ENCODE assay signal across 8 cellular contexts in genomic region chr6:166989427-166990034, GRCh38. TPM values are rescaled to one million over a fixed set of nuclear protein-coding genes. Genes with fewer than 3 reads are reported as not detected.
DNase-seq lines count a peak whose midpoint lies in the region; ATAC-seq, FAIRE-seq and TF ChIP-seq lines count a peak whose summit lies in the region.

No MANE protein-coding gene starts in this region.

- no peaks in the 10 kb centered on the region for H3K9me3 Mint-ChIP-seq in stimulated activated naive CD8-positive, alpha-beta T cell treated with anti-CD3 and anti-CD28 coated beads, Interleukin-15, amount 100 ng/mL, for 72 hours

- no peaks in the 10 kb centered on the region for H3K27me3 ChIP-seq in lower lobe of right lung (ENCODE audit: low read depth)

- H3K4me1 Mint-ChIP-seq in stimulated activated naive CD8-positive, alpha-beta T cell treated with anti-CD3 and anti-CD28 coated beads, Interleukin-15, amount 100 ng/mL, for 72 hours, result peaks cover 12% of the 10 kb centered on the region

- WGBS in A549 (ENCODE audit: missing lambda C conversion rate), result 39% methylated on average over 10 of the region's 10 CpGs

- FAIRE-seq in A549 (lab: Jason Lieb, UNC), result no peak

- intact Hi-C loops in lower lobe of right lung (cut with DNase I), result no loop called here

- no peak for TF ChIP-seq EP300 in A549 (IDR thresholded peaks at IDR 0.05)

- TF ChIP-seq CTCF in A549 (IDR thresholded peaks at IDR 0.05) (peak; percentile 49), GM12875 (IDR thresholded peaks at IDR 0.05; ENCODE audit: borderline replicate concordance, insufficient read depth, low read depth, low read length) (peak; percentile 35; the same call in 1 of the 2 replicates), astrocyte of the spinal cord (IDR thresholded peaks at IDR 0.05; ENCODE audit: low read depth, low read length) (peak; percentile 50), lower lobe of right lung (IDR thresholded peaks at IDR 0.05) (peak; percentile 47)

- peak; percentile 42 to 44; a peak in 3 of 5 replicates for TF ChIP-seq RAD21 in A549 (conservative IDR thresholded peaks at IDR 0.05 in 1 of 2, IDR thresholded peaks at IDR 0.05 in 1 of 2)

- H3K4me3 ChIP-seq in A549 (no peak overlapping the region), GM12875 (ENCODE audit: low read depth, low read length) (no peak overlapping the region), astrocyte of the spinal cord (ENCODE audit: low read depth, low read length) (no peak overlapping the region), lower lobe of right lung (no peak overlapping the region)

- in situ Hi-C loops in astrocyte of the spinal cord (cut with HindIII; ENCODE audit: low sequenced_read_pairs), result no loop called here

- DNase-seq in A549 (ENCODE audit: low read depth in 1 of 2, low spot score in 1 of 2) (peak in 1 of 2 experiments; percentile 23), astrocyte of the spinal cord (ENCODE audit: low read depth, low spot score) (peak; percentile 50), lower lobe of right lung (no peak), NCI-H146 treated with DMSO at 0.1 percent for 48 hours (lab: John Stamatoyannopoulos, UW; ENCODE audit: unreplicated experiment) (no peak)
- DNase-seq in stimulated activated naive CD8-positive, alpha-beta T cell treated with anti-CD3 and anti-CD28 coated beads, Interleukin-15, amount 100 ng/mL, for 72 hours, result peak; percentile 9 to 15

- H3K27me3 Mint-ChIP-seq in stimulated activated naive CD8-positive, alpha-beta T cell treated with anti-CD3 and anti-CD28 coated beads, Interleukin-15, amount 100 ng/mL, for 72 hours, result no peaks in the 10 kb centered on the region

- no peaks in the 10 kb centered on the region for H3K36me3 ChIP-seq in lower lobe of right lung

- peak overlapping the region; percentile 22; the same call in 1 of the 3 replicates for H3K4me2 ChIP-seq in A549

- TF ChIP-seq POLR2A in A549 (IDR thresholded peaks at IDR 0.05; ENCODE audit: low read length), result no peak

- H3K4me3 Mint-ChIP-seq in stimulated activated naive CD8-positive, alpha-beta T cell treated with anti-CD3 and anti-CD28 coated beads, Interleukin-15, amount 100 ng/mL, for 72 hours, result no peak overlapping the region

- H3K27ac ChIP-seq in A549 (no peak overlapping the region), lower lobe of right lung (no peak overlapping the region)

- CTCF ChIA-PET in A549 (lab: Yijun Ruan, JAX), result interaction anchor here (0.6 to 4.0 kb wide), 28 partner anchors 8 to 542 kb away, joined by 3 to 50 read pairs (median 4); partner anchors contain the start of gene CEP43

- no peaks in the 10 kb centered on the region for H3K9me3 ChIP-seq in A549
- no peaks in the 10 kb centered on the region for H3K9me3 ChIP-seq in lower lobe of right lung

- POLR2A ChIA-PET in A549 (lab: Yijun Ruan, JAX), result interaction anchor here (0.7 kb wide), 1 partner anchor 10 kb away, joined by 3 read pairs; the partner anchor contains the start of gene CEP43

- peaks cover 4% of the 10 kb centered on the region; the same call in 1 of the 3 replicates for H3K4me1 ChIP-seq in A549
- no peaks in the 10 kb centered on the region for H3K4me1 ChIP-seq in lower lobe of right lung

- ATAC-seq in A549, result peak; percentile 34 to 66; a peak in 3 of 6 replicates
- ATAC-seq in HG03045 (IDR thresholded peaks at IDR 0.05; ENCODE audit: unreplicated experiment), result peak; percentile 65
- ATAC-seq in SK-N-SH treated with all-trans-retinoic acid at 6 μM for 48 hours, result peak; percentile 74
- peak; percentile 62 to 71 for ATAC-seq in lower lobe of right lung
- ATAC-seq in stimulated activated naive CD8-positive, alpha-beta T cell treated with anti-CD3 and anti-CD28 coated beads, Interleukin-15, amount 100 ng/mL, for 72 hours, result peak; percentile 61

- H3K27ac Mint-ChIP-seq in stimulated activated naive CD8-positive, alpha-beta T cell treated with anti-CD3 and anti-CD28 coated beads, Interleukin-15, amount 100 ng/mL, for 72 hours, result no peak overlapping the region

TF ChIP-seq in A549, 52 proteins besides CTCF, POLR2A, EP300 and RAD21:
- no peak for TF ChIP-seq FOSB (CRISPR knock-in tag; IDR thresholded peaks at IDR 0.05)
- peak; percentile 41; the same call in 2 of the 3 replicates for TF ChIP-seq SMC3 (IDR thresholded peaks at IDR 0.05)

TF ChIP-seq in SK-N-SH treated with all-trans-retinoic acid at 6 μM for 48 hours, 23 proteins besides CTCF, POLR2A, EP300 and RAD21:
- no peak for TF ChIP-seq ZNF565 (CRISPR knock-in tag; conservative IDR thresholded peaks at IDR 0.05; ENCODE audit: low read depth)
- no peak for TF ChIP-seq TOX (CRISPR knock-in tag; IDR thresholded peaks at IDR 0.05; ENCODE audit: borderline replicate concordance)
- TF ChIP-seq CSRNP3 (CRISPR knock-in tag; IDR thresholded peaks at IDR 0.05), result no peak
- TF ChIP-seq RARB (CRISPR knock-in tag; IDR thresholded peaks at IDR 0.05), result no peak
- TF ChIP-seq SNAI2 (CRISPR knock-in tag; IDR thresholded peaks at IDR 0.05), result no peak
- TF ChIP-seq BACH2 (CRISPR knock-in tag; IDR thresholded peaks at IDR 0.05; ENCODE audit: borderline replicate concordance), result no peak
- TF ChIP-seq TCF4 (CRISPR knock-in tag; IDR thresholded peaks at IDR 0.05; ENCODE audit: borderline replicate concordance), result no peak
- TF ChIP-seq ZFP3 (CRISPR knock-in tag; IDR thresholded peaks at IDR 0.05), result no peak
- no peak for TF ChIP-seq ZC3H10 (CRISPR knock-in tag; IDR thresholded peaks at IDR 0.05)
- no peak for TF ChIP-seq OSR1 (CRISPR knock-in tag; IDR thresholded peaks at IDR 0.05)
- TF ChIP-seq ARNTL (CRISPR knock-in tag; IDR thresholded peaks at IDR 0.05; ENCODE audit: borderline replicate concordance, low read depth), result no peak
- TF ChIP-seq CSDC2 (CRISPR knock-in tag; IDR thresholded peaks at IDR 0.05), result no peak
- TF ChIP-seq ZNF70 (CRISPR knock-in tag; IDR thresholded peaks at IDR 0.05), result no peak
- TF ChIP-seq PATZ1 (CRISPR knock-in tag; IDR thresholded peaks at IDR 0.05; ENCODE audit: borderline replicate concordance), result no peak
- no peak for TF ChIP-seq GLIS3 (CRISPR knock-in tag; IDR thresholded peaks at IDR 0.05)

RNA-seq across cellular contexts. Expression of gene CEP43, which starts 9.7 kb away (rescaled TPM):
- 13.7 and 19.6 TPM in 2 replicates for polyA plus RNA-seq in A549 (2011; rRNA removed)
- 4.1 and 4.4 TPM in 2 replicates for polyA plus RNA-seq in A549 (2012; cell fraction: cytosol; rRNA removed)
- 6.5 and 10.0 TPM in 2 replicates for polyA plus RNA-seq in A549 (2012; cell fraction: nucleus; rRNA removed)
- polyA plus RNA-seq in A549 (2017; fragmentation: RNase III; extraction: RNeasy Plus Mini Kit Qiagen cat#74134 plus additional on column Dnase treatment), result 12.1 to 13.8 TPM (median 12.9 TPM) in 3 replicates
- polyA minus RNA-seq in A549 (2011; rRNA and poly(A)+ RNA removed), result 5.0 and 5.1 TPM in 2 replicates
- 13.3 TPM for total RNA-seq in lower lobe of right lung

RNA-seq across cellular contexts. Expression of gene RNASET2, which starts 33.2 kb away (rescaled TPM):
- polyA plus RNA-seq in A549 (2011; rRNA removed) (10.6 and 11.2 TPM in 2 replicates), A549 (2017; fragmentation: RNase III; extraction: RNeasy Plus Mini Kit Qiagen cat#74134 plus additional on column Dnase treatment) (9.3 to 10.5 TPM (median 10.4 TPM) in 3 replicates)
- 10.0 and 11.7 TPM in 2 replicates for polyA plus RNA-seq in A549 (2012; cell fraction: cytosol; rRNA removed)
- 11.3 and 13.1 TPM in 2 replicates for polyA plus RNA-seq in A549 (2012; cell fraction: nucleus; rRNA removed)
- polyA minus RNA-seq in A549 (2011; rRNA and poly(A)+ RNA removed), result 2.8 and 3.1 TPM in 2 replicates
- 103 TPM for total RNA-seq in lower lobe of right lung

Comparison
In these comparisons a context has a peak if more than half of its experiments do, and no peak if none do; other contexts are left out.
1. DNase-seq: peak in astrocyte of the spinal cord (single experiment) and stimulated activated naive CD8-positive, alpha-beta T cell treated with anti-CD3 and anti-CD28 coated beads, Interleukin-15, amount 100 ng/mL, for 72 hours (2 of 2); none in lower lobe of right lung (single experiment) and NCI-H146 treated with DMSO at 0.1 percent for 48 hours (single experiment).
2. Peak in every context shown above with its lines, with median percentiles within 50 percentile points of each other: ATAC-seq and CTCF ChIP-seq.